ENCODE assay signal across 24 cellular contexts in the genomic region with DNA sequence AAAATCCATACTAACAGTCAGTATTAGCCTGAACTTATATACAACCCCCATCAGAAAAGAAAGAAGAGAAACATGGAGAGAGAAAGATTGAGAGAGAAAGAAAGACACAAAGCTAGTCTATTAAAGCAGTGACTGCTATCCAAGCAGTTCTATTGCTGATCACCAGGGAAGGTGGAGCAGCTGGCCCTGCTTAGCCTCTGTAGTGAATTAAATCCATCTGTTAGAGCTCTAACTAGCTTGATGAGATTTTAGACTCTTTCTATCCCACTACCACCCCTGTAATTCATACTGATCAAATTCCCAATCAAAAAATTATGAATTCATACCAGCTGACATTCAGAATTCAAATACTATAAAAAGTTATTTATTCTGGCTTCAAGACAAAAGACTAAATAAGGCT.
"Had no signal": no experiment of that assay in that cellular context is flagged by ENCODE, and none has a peak within 500 bp of the region (broad histone marks: within the 10 kb centered on the region; RNA-seq: fewer than 3 reads in every experiment).

No MANE protein-coding gene starts in this region.

- H3K4me1 ChIP-seq: gastrocnemius medialis, prostate gland had no signal

- H3K27ac Mint-ChIP-seq: activated B cell treated with CpG ODN at 0.5 μM for 24 hours; activated CD4-positive, alpha-beta T cell treated with anti-CD3 and anti-CD28 coated beads for 36 hours; activated naive CD8-positive, alpha-beta T cell treated with anti-CD3 and anti-CD28 coated beads for 36 hours; activated T-helper 2 cell treated with anti-CD3 and anti-CD28 coated beads, Interferon-gamma antibody, Interleukin-2, Interleukin-4, amounts not matched to agents 10 μg/mL and 5 μg/mL and 100 μg/mL, durations not matched to agents 14 hours and 24 hours and 36 hours; natural killer cell treated with Interleukin-12 subunit alpha and Interleukin-12 subunit beta and Interleukin-15 and Interleukin-18, amount 100 ng/mL, for 72 hours; type B pancreatic cell had no signal

- H3K9me3 ChIP-seq: esophagus muscularis mucosa, gastrocnemius medialis, prostate gland, thoracic aorta had no signal

- H3K9me3 Mint-ChIP-seq: activated naive CD8-positive, alpha-beta T cell treated with anti-CD3 and anti-CD28 coated beads for 36 hours; activated T-helper 2 cell treated with anti-CD3 and anti-CD28 coated beads, Interferon-gamma antibody, Interleukin-2, Interleukin-4, amounts not matched to agents 10 μg/mL and 5 μg/mL and 100 μg/mL, durations not matched to agents 14 hours and 24 hours and 36 hours; type B pancreatic cell had no signal

- DNase-seq: activated B cell treated with CpG ODN at 0.5 μM for 24 hours; activated CD4-positive, alpha-beta T cell treated with anti-CD3 and anti-CD28 coated beads for 36 hours; activated CD4-positive, alpha-beta T cell treated with anti-CD3 and anti-CD28 coated beads, Interleukin-2, amount 50 U/mL, for 4 hours; activated CD8-positive, alpha-beta memory T cell treated with anti-CD3 and anti-CD28 coated beads, Interleukin-2, amount 50 U/mL, for 48 hours; activated naive CD4-positive, alpha-beta T cell; activated naive CD8-positive, alpha-beta T cell treated with anti-CD3 and anti-CD28 coated beads for 36 hours; activated T-cell treated with anti-CD3 and anti-CD28 coated beads, Interleukin-2, amount 50 U/mL, for 4 hours; amniotic stem cell; cerebellar nuclear complex; gastrocnemius medialis; head of caudate nucleus; hypothalamus; left ventricle myocardium superior; mammary epithelial cell; stimulated activated CD4-positive, alpha-beta T cell treated with anti-CD3 and anti-CD28 coated beads, Interleukin-4, amount 100 ng/mL, for 1 hour; stimulated activated naive CD4-positive, alpha-beta T cell; T1000 had no signal

- ATAC-seq: activated CD4-positive, alpha-beta T cell treated with anti-CD3 and anti-CD28 coated beads for 36 hours; activated T-cell treated with anti-CD3 and anti-CD28 coated beads, Interleukin-2, amount 50 U/mL, for 4 hours; gastrocnemius medialis; left ventricle myocardium superior; natural killer cell treated with Interleukin-12 subunit alpha and Interleukin-12 subunit beta and Interleukin-15 and Interleukin-18, amount 100 ng/mL, for 72 hours had no signal

- H3K27ac ChIP-seq: coronary artery, esophagus muscularis mucosa, gastrocnemius medialis, prostate gland, thoracic aorta had no signal

- H3K4me3 ChIP-seq: coronary artery, esophagus muscularis mucosa, gastrocnemius medialis, prostate gland, thoracic aorta had no signal

- H3K4me1 Mint-ChIP-seq: activated B cell treated with CpG ODN at 0.5 μM for 24 hours; activated CD4-positive, alpha-beta T cell treated with anti-CD3 and anti-CD28 coated beads for 36 hours had no signal

- H3K4me3 Mint-ChIP-seq: activated B cell treated with CpG ODN at 0.5 μM for 24 hours; activated CD4-positive, alpha-beta T cell treated with anti-CD3 and anti-CD28 coated beads for 36 hours; activated naive CD8-positive, alpha-beta T cell treated with anti-CD3 and anti-CD28 coated beads for 36 hours; activated T-cell treated with anti-CD3 and anti-CD28 coated beads, Interleukin-2, amount 50 U/mL, for 4 hours; natural killer cell treated with Interleukin-12 subunit alpha and Interleukin-12 subunit beta and Interleukin-15 and Interleukin-18, amount 100 ng/mL, for 72 hours; type B pancreatic cell had no signal

- H3K27me3 ChIP-seq: esophagus muscularis mucosa, gastrocnemius medialis had no signal

- H3K36me3 Mint-ChIP-seq: activated naive CD8-positive, alpha-beta T cell treated with anti-CD3 and anti-CD28 coated beads for 36 hours; natural killer cell treated with Interleukin-12 subunit alpha and Interleukin-12 subunit beta and Interleukin-15 and Interleukin-18, amount 100 ng/mL, for 72 hours; type B pancreatic cell had no signal

- H3K36me3 ChIP-seq: esophagus muscularis mucosa, gastrocnemius medialis, prostate gland, thoracic aorta had no signal

- H3K27me3 Mint-ChIP-seq: activated B cell treated with CpG ODN at 0.5 μM for 24 hours; activated naive CD8-positive, alpha-beta T cell treated with anti-CD3 and anti-CD28 coated beads for 36 hours; natural killer cell treated with Interleukin-12 subunit alpha and Interleukin-12 subunit beta and Interleukin-15 and Interleukin-18, amount 100 ng/mL, for 72 hours; type B pancreatic cell had no signal
